8 cellular contexts compared by ENCODE assay signal in the genomic region with DNA sequence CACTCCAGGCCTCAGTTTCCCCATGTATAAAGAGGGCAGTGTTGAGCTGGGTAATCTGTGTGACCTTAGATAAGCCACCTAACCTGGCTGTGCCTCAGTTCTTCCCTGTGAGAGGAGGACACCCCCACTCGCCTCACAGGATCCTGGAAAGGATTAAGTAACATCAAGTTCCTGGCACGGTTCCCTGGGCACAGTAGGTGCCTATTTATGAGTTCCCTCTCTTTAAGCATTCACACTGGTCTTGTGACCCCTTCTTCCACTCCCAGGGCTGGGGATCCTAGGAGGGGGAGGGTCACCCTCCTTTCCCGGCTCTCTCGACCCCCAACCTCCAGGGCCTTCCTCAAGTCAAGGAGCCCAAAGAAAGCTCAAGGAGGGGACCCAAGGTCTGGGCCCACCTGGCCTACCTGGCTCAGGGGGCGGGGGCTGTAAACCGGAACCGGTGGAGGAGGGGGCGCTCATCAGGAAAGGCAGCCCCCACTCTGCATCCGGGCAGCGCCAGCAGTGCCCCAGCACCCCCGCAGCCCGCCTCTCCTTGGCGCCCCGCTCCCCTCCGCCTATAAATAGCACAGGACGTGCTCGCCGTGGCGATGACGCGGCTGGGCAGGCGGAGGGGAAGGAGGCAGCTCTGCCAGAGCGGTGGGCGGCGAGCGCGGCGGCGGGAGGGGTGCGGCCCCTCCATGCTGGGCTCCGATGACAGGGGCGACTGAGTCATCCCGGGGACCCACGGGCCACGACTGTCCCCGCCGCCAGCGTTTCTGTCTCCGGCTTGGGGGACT. TPM values are rescaled to one million over a fixed set of nuclear protein-coding genes. Genes with fewer than 3 reads are reported as not detected.
A peak's percentile ranks its signal among the peaks of the same experiment; 100 is the strongest.
DNase-seq lines count a peak whose midpoint lies in the region; ATAC-seq, FAIRE-seq and TF ChIP-seq lines count a peak whose summit lies in the region.

No MANE protein-coding gene starts in this region.

- intact Hi-C loops in left colon (cut with DNase I, micrococcal nuclease) = loop anchor here in 1 of 2 donors (5.0 kb wide), 1 partner anchor 33 kb away; no protein-coding TSS in a partner anchor

- ATAC-seq in left colon = peak; percentile 31
- ATAC-seq in GM18868 (IDR thresholded peaks at IDR 0.05; ENCODE audit: unreplicated experiment) = no peak
- ATAC-seq in HG02840 (IDR thresholded peaks at IDR 0.05; ENCODE audit: low FRiP score, unreplicated experiment) = no peak
- no peak for ATAC-seq in GM21619 (IDR thresholded peaks at IDR 0.05; ENCODE audit: unreplicated experiment)

- TF ChIP-seq CTCF in HL-60 (IDR thresholded peaks at IDR 0.05; ENCODE audit: insufficient read depth, low read length) (no peak), bronchial epithelial cell (IDR thresholded peaks at IDR 0.05; ENCODE audit: insufficient read depth, low read length, severe bottlenecking) (no peak)

- peak; percentile 37 to 84 for DNase-seq in HL-60 (ENCODE audit: low read depth in 1 of 2, low spot score in 1 of 2)
- DNase-seq in activated CD4-positive, CD25-positive, alpha-beta regulatory T cell (lab: John Stamatoyannopoulos, UW) = peak; percentile 40 to 50 (median 47)
- DNase-seq in bronchial epithelial cell (ENCODE audit: low read depth) = peak; percentile 32
- peak; percentile 68 to 76 for DNase-seq in left colon
- DNase-seq in stimulated activated CD4-positive, alpha-beta T cell treated with anti-CD3 and anti-CD28 coated beads, Interleukin-1b, Interleukin-23, amount 100 ng/mL, for 4 hours (ENCODE audit: low read depth in 2 of 2) = peak; percentile 66 to 77

- H3K36me3 ChIP-seq in bronchial epithelial cell (ENCODE audit: control insufficient read depth, insufficient read depth, low read length) = no peaks in the 10 kb centered on the region

- FAIRE-seq in bronchial epithelial cell (lab: Jason Lieb, UNC) = no peak

- no peak overlapping the region for H3K27ac ChIP-seq in HL-60 (replicated peaks)

- H3K27me3 ChIP-seq in HL-60 (ENCODE audit: insufficient read depth, poor library complexity, severe bottlenecking) (no peaks in the 10 kb centered on the region), bronchial epithelial cell (ENCODE audit: control insufficient read depth, insufficient read depth, low read length) (no peaks in the 10 kb centered on the region)

- H3K4me3 ChIP-seq in HL-60 (replicated peaks; ENCODE audit: insufficient read depth, low read length) = peak overlapping the region; percentile 39
- peak overlapping the region; percentile 23 for H3K4me3 ChIP-seq in bronchial epithelial cell (ENCODE audit: low read depth, low read length)

RNA-seq across cellular contexts. Expression of gene RPL19, which starts 9.4 kb away (rescaled TPM):
- total RNA-seq in bronchial epithelial cell (2,288 and 3,067 TPM in 2 replicates), left colon (1,000 to 10,000 TPM; 1,376 to 1,435 TPM)

RNA-seq across cellular contexts. Expression of gene CACNB1, which starts 12.0 kb away (rescaled TPM):
- total RNA-seq in bronchial epithelial cell = 4.7 and 4.9 TPM in 2 replicates
- total RNA-seq in left colon = 10 to 100 TPM; 12.7 to 16.1 TPM

RNA-seq across cellular contexts. Expression of gene STAC2, which starts 16.2 kb away (rescaled TPM):
- not detected in 2 replicates for total RNA-seq in bronchial epithelial cell
- under 1 TPM in 1 of 2 donors, not detected in 1; 0.17 TPM for total RNA-seq in left colon

RNA-seq across cellular contexts. Expression of gene ARL5C, which starts 43.5 kb away (rescaled TPM):
- total RNA-seq in bronchial epithelial cell (not detected in 2 replicates), left colon (under 1 TPM in 1 of 2 donors, not detected in 1; 0.56 TPM)

RNA-seq across cellular contexts. Expression of gene PLXDC1, which starts 58.1 kb away (rescaled TPM):
- under 0.01 TPM in 2 replicates for total RNA-seq in bronchial epithelial cell
- 1 to 10 TPM; 2.3 to 5.0 TPM for total RNA-seq in left colon
